ENCODE assay signal across 27 cellular contexts in genomic region chr4:164056426-164057142, GRCh38.
DNase-seq lines count a peak whose midpoint lies in the region; ATAC-seq, FAIRE-seq and TF ChIP-seq lines count a peak whose summit lies in the region.
"Had no signal": no experiment of that assay in that cellular context is flagged by ENCODE, and none has a peak within 500 bp of the region (broad histone marks: within the 10 kb centered on the region; RNA-seq: fewer than 3 reads in every experiment).

No MANE protein-coding gene starts in this region.

- no peaks in the 10 kb centered on the region for H3K27me3 ChIP-seq in astrocyte (ENCODE audit: insufficient read depth, low read length)
- no peaks in the 10 kb centered on the region for H3K27me3 ChIP-seq in testis
- no peaks in the 10 kb centered on the region for H3K27me3 ChIP-seq in body of pancreas
- no peaks in the 10 kb centered on the region for H3K27me3 ChIP-seq in ascending aorta
- H3K27me3 ChIP-seq: BLaER1 treated with 17β-estradiol and CSF1 and Interleukin-3, amounts not matched to agents 10 nM and 100 nM had no signal

- no peak overlapping the region for H3K9ac ChIP-seq in astrocyte (ENCODE audit: low read length)
- H3K9ac ChIP-seq: BLaER1 treated with 17β-estradiol and CSF1 and Interleukin-3, amounts not matched to agents 10 nM and 100 nM had no signal

- peak overlapping the region; percentile 31 for H2AFZ ChIP-seq in astrocyte (ENCODE audit: low read depth, low read length)
- H2AFZ ChIP-seq: GM23338 had no signal

- no peaks in the 10 kb centered on the region for H3K27me3 Mint-ChIP-seq in astrocyte (ENCODE audit: low read depth, unreplicated experiment)
- no peaks in the 10 kb centered on the region for H3K27me3 Mint-ChIP-seq in activated CD8-positive, alpha-beta T cell treated with anti-CD3 and anti-CD28 coated beads for 36 hours
- H3K27me3 Mint-ChIP-seq: CD4-positive, alpha-beta T cell had no signal

- peak; percentile 77 for DNase-seq in NCI-H460 (ENCODE audit: extremely low read depth, low read depth)
- peak; percentile 58 for DNase-seq in astrocyte (ENCODE audit: low read depth)
- peak; percentile 4 for DNase-seq in occipital lobe (lab: John Stamatoyannopoulos, UW)
- DNase-seq in testis = peak; percentile 74
- no peak for DNase-seq in body of pancreas
- DNase-seq in activated CD8-positive, alpha-beta T cell treated with anti-CD3 and anti-CD28 coated beads for 36 hours = no peak
- no peak for DNase-seq in ascending aorta (ENCODE audit: low spot score in 2 of 2)
- DNase-seq: AML-193; Caco-2; CD4-positive, alpha-beta T cell; DMS79; H9; IMR-90; KG1; MM.1S; NCI-H1048; NCI-H1417; NCI-H1694; NCI-H2029 treated with DMSO at 0.1 percent for 48 hours; NCI-H446 treated with DMSO at 0.1 percent for 48 hours; NCI-H526 treated with DMSO at 0.1 percent for 48 hours; SHP77 had no signal

- H4K20me1 ChIP-seq in astrocyte (ENCODE audit: insufficient read depth, low read length) = no peaks in the 10 kb centered on the region
- H4K20me1 ChIP-seq: BLaER1 treated with 17β-estradiol and CSF1 and Interleukin-3, amounts not matched to agents 10 nM and 100 nM had no signal

- ATAC-seq in body of pancreas = no peak
- ATAC-seq in activated CD8-positive, alpha-beta T cell treated with anti-CD3 and anti-CD28 coated beads for 36 hours = no peak
- ATAC-seq: A549, GM23338 had no signal

- H3K9me3 Mint-ChIP-seq in astrocyte (ENCODE audit: unreplicated experiment) = no peaks in the 10 kb centered on the region
- H3K9me3 Mint-ChIP-seq in activated CD8-positive, alpha-beta T cell treated with anti-CD3 and anti-CD28 coated beads for 36 hours = peaks cover 4% of the 10 kb centered on the region
- H3K9me3 Mint-ChIP-seq: CD4-positive, alpha-beta T cell; GM23338; H9 had no signal

- H3K4me3 ChIP-seq in astrocyte (ENCODE audit: insufficient read depth, low read depth, low read length) (no peak overlapping the region), testis (no peak overlapping the region), body of pancreas (no peak overlapping the region), ascending aorta (no peak overlapping the region)
- H3K4me3 ChIP-seq: A549; BLaER1 treated with 17β-estradiol and CSF1 and Interleukin-3, amounts not matched to agents 10 nM and 100 nM; GM23338 had no signal

- 59 to 82% methylated on average over 6 of the region's 6 CpGs for WGBS in testis, 2 donors
- 55 to 59% methylated on average over 6 of the region's 6 CpGs for WGBS in body of pancreas, 2 donors

- no peaks in the 10 kb centered on the region for H3K36me3 ChIP-seq in astrocyte (ENCODE audit: insufficient read depth, low read length)
- H3K36me3 ChIP-seq in testis (ENCODE audit: low read depth, missing control alignments) = no peaks in the 10 kb centered on the region
- H3K36me3 ChIP-seq in body of pancreas (replicated peaks in 1 of 2; ENCODE audit: insufficient read depth in 1 of 2, low read depth in 2 of 2) = no peaks in the 10 kb centered on the region
- no peaks in the 10 kb centered on the region for H3K36me3 ChIP-seq in ascending aorta
- H3K36me3 ChIP-seq: BLaER1 treated with 17β-estradiol and CSF1 and Interleukin-3, amounts not matched to agents 10 nM and 100 nM had no signal

- no peak for TF ChIP-seq CTCF in astrocyte (IDR thresholded peaks at IDR 0.05; ENCODE audit: insufficient read depth, low read depth, low read length)
- TF ChIP-seq CTCF in testis (IDR thresholded peaks at IDR 0.05) = no peak
- no peak for TF ChIP-seq CTCF in body of pancreas (IDR thresholded peaks at IDR 0.05)
- TF ChIP-seq CTCF in activated CD8-positive, alpha-beta T cell treated with anti-CD3 and anti-CD28 coated beads for 36 hours (IDR thresholded peaks at IDR 0.05) = no peak
- TF ChIP-seq CTCF in ascending aorta (IDR thresholded peaks at IDR 0.05) = no peak

- no peaks in the 10 kb centered on the region for H3K79me2 ChIP-seq in astrocyte (ENCODE audit: insufficient read depth, low read length)

- H3K27ac ChIP-seq in astrocyte (ENCODE audit: low read depth, low read length) (peak overlapping the region; percentile 24), testis (peak overlapping the region; percentile 28 to 64), body of pancreas (no peak overlapping the region), ascending aorta (no peak overlapping the region)
- H3K27ac ChIP-seq: A549; BLaER1 treated with 17β-estradiol and CSF1 and Interleukin-3, amounts not matched to agents 10 nM and 100 nM; RWPE1 had no signal

- CTCF ChIA-PET in activated CD8-positive, alpha-beta T cell treated with anti-CD3 and anti-CD28 coated beads for 36 hours (lab: Charles Lee) = no interaction called here

- intact Hi-C loops in testis (cut with DNase I; ENCODE audit: low total_unique reads) = no loop called here
- intact Hi-C loops in body of pancreas (cut with DNase I) = no loop called here
- intact Hi-C loops in activated CD8-positive, alpha-beta T cell treated with anti-CD3 and anti-CD28 coated beads for 36 hours (cut with micrococcal nuclease) = no loop called here
- intact Hi-C loops in ascending aorta (cut with DNase I) = no loop called here

- no peaks in the 10 kb centered on the region for H3K4me1 ChIP-seq in astrocyte (ENCODE audit: insufficient read depth, low read length)
- H3K4me1 ChIP-seq in testis = peaks cover 5% of the 10 kb centered on the region
- no peaks in the 10 kb centered on the region for H3K4me1 ChIP-seq in body of pancreas
- no peaks in the 10 kb centered on the region for H3K4me1 ChIP-seq in ascending aorta
- H3K4me1 ChIP-seq: A549; BLaER1 treated with 17β-estradiol and CSF1 and Interleukin-3, amounts not matched to agents 10 nM and 100 nM; Caco-2 had no signal

- no peaks in the 10 kb centered on the region for H3K36me3 Mint-ChIP-seq in astrocyte (ENCODE audit: low read depth, unreplicated experiment)
- no peaks in the 10 kb centered on the region for H3K36me3 Mint-ChIP-seq in activated CD8-positive, alpha-beta T cell treated with anti-CD3 and anti-CD28 coated beads for 36 hours (ENCODE audit: low read depth)

- POLR2A ChIA-PET in activated CD8-positive, alpha-beta T cell treated with anti-CD3 and anti-CD28 coated beads for 36 hours (lab: Charles Lee) = interaction anchor here (1.5 kb wide), 1 partner anchor 12 kb away, joined by 3 read pairs; no protein-coding TSS in a partner anchor

- H3K4me2 ChIP-seq in astrocyte (ENCODE audit: low read length) = no peak overlapping the region
- H3K4me2 ChIP-seq: A549; BLaER1 treated with 17β-estradiol and CSF1 and Interleukin-3, amounts not matched to agents 10 nM and 100 nM; GM23338 had no signal

- no peaks in the 10 kb centered on the region for H3K9me3 ChIP-seq in astrocyte (ENCODE audit: insufficient read depth, low read depth, low read length)
- no peaks in the 10 kb centered on the region for H3K9me3 ChIP-seq in testis
- no peaks in the 10 kb centered on the region for H3K9me3 ChIP-seq in body of pancreas
- no peaks in the 10 kb centered on the region for H3K9me3 ChIP-seq in ascending aorta
- H3K9me3 ChIP-seq: A549; BLaER1 treated with 17β-estradiol and CSF1 and Interleukin-3, amounts not matched to agents 10 nM and 100 nM; Caco-2 had no signal

- H3K4me3 Mint-ChIP-seq in astrocyte (ENCODE audit: unreplicated experiment) = no peak overlapping the region
- H3K4me3 Mint-ChIP-seq in activated CD8-positive, alpha-beta T cell treated with anti-CD3 and anti-CD28 coated beads for 36 hours = no peak overlapping the region
- H3K4me3 Mint-ChIP-seq: CD4-positive, alpha-beta T cell; GM23338; H9 had no signal

- H3K27ac Mint-ChIP-seq in astrocyte (ENCODE audit: unreplicated experiment) = no peak overlapping the region
- H3K27ac Mint-ChIP-seq in activated CD8-positive, alpha-beta T cell treated with anti-CD3 and anti-CD28 coated beads for 36 hours = no peak overlapping the region
- H3K27ac Mint-ChIP-seq: CD4-positive, alpha-beta T cell; GM23338; H9 had no signal

- no peaks in the 10 kb centered on the region for H3K4me1 Mint-ChIP-seq in astrocyte (ENCODE audit: low read depth, unreplicated experiment)
- no peaks in the 10 kb centered on the region for H3K4me1 Mint-ChIP-seq in activated CD8-positive, alpha-beta T cell treated with anti-CD3 and anti-CD28 coated beads for 36 hours (ENCODE audit: low read depth)
- H3K4me1 Mint-ChIP-seq: GM23338, H9 had no signal

- TF ChIP-seq POLR2A in testis (IDR thresholded peaks at IDR 0.05) (no peak), body of pancreas (IDR thresholded peaks at IDR 0.05) (no peak)

- no peak for FAIRE-seq in astrocyte (lab: Jason Lieb, UNC)
- FAIRE-seq: A549, GM18507 had no signal

Comparison
In these comparisons a context has a peak if more than half of its experiments do, and no peak if none do; other contexts are left out.
1. DNase-seq: peak in NCI-H460 (single experiment), astrocyte (single experiment), occipital lobe (single experiment) and testis (single experiment); none in body of pancreas (0 of 4), activated CD8-positive, alpha-beta T cell treated with anti-CD3 and anti-CD28 coated beads for 36 hours (single experiment) and ascending aorta (0 of 2).
2. H3K27ac ChIP-seq: peak in astrocyte (single experiment) and testis (2 of 2); none in body of pancreas (0 of 4) and ascending aorta (0 of 2).